ENCODE assay signal across 12 cellular contexts in the genomic region with DNA sequence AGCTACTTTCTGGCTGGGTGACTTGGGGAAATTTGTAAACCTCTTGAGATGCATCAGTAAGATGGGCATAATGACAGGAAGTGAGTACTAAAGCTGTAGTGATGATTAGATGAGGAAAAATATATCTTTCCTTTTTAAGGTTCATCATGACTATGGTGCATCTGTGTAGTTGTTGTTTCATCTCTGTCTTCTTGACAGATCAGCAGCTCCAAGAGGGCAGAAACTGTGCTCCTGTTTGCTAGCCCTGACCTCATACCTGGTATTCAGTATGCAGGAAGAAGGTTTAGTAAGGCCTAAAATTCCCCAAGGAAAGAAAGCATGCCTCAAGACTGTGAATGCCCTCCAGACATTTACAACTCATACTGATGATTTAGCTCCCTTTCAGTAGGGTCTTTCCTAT.
"Had no signal": no experiment of that assay in that cellular context is flagged by ENCODE, and none has a peak within 500 bp of the region (broad histone marks: within the 10 kb centered on the region; RNA-seq: fewer than 3 reads in every experiment).

No MANE protein-coding gene starts in this region.

- H2AFZ ChIP-seq: parathyroid adenoma had no signal

- H3K4me1 Mint-ChIP-seq: activated CD4-positive, alpha-beta T cell treated with anti-CD3 and anti-CD28 coated beads, Interleukin-2, amount 10 ng/mL, durations not matched to agents 24 days and 14 days had no signal

- H3K4me3 Mint-ChIP-seq: activated CD4-positive, alpha-beta T cell treated with anti-CD3 and anti-CD28 coated beads, Interleukin-2, amount 10 ng/mL, durations not matched to agents 24 days and 14 days; endodermal cell; mesothelial cell of epicardium had no signal

- H3K79me2 ChIP-seq: parathyroid adenoma had no signal

- H3K27ac Mint-ChIP-seq: activated CD4-positive, alpha-beta T cell treated with anti-CD3 and anti-CD28 coated beads, Interleukin-2, amount 10 ng/mL, durations not matched to agents 24 days and 14 days; activated T-helper 2 cell treated with anti-CD3 and anti-CD28 coated beads, Interferon-gamma antibody, Interleukin-2, Interleukin-4, amounts not matched to agents 10 μg/mL and 5 μg/mL and 100 μg/mL, durations not matched to agents 14 hours and 24 hours and 36 hours; endodermal cell had no signal

- H3K9me3 ChIP-seq: body of pancreas, thyroid gland, uterus had no signal

- ATAC-seq: body of pancreas had no signal

- DNase-seq: activated CD4-positive, alpha-beta T cell treated with anti-CD3 and anti-CD28 coated beads, Interleukin-2, amount 10 ng/mL, durations not matched to agents 24 days and 14 days; activated naive CD4-positive, alpha-beta T cell treated with anti-CD3 and anti-CD28 coated beads, Interleukin-2, amount 50 U/mL, for 16 hours; activated T-cell treated with anti-CD3 and anti-CD28 coated beads for 4 hours; body of pancreas; dermis blood vessel endothelial cell; endodermal cell; T-helper 1 cell; thyroid gland; uterus had no signal

- H3K9ac ChIP-seq: parathyroid adenoma had no signal

- H3K27me3 ChIP-seq: body of pancreas, thyroid gland, uterus had no signal

- H3K27ac ChIP-seq: body of pancreas, parathyroid adenoma had no signal

- H3K9me3 Mint-ChIP-seq: activated CD4-positive, alpha-beta T cell treated with anti-CD3 and anti-CD28 coated beads, Interleukin-2, amount 10 ng/mL, durations not matched to agents 24 days and 14 days; activated T-helper 2 cell treated with anti-CD3 and anti-CD28 coated beads, Interferon-gamma antibody, Interleukin-2, Interleukin-4, amounts not matched to agents 10 μg/mL and 5 μg/mL and 100 μg/mL, durations not matched to agents 14 hours and 24 hours and 36 hours; endodermal cell; mesothelial cell of epicardium had no signal

- H3K4me3 ChIP-seq: body of pancreas, thyroid gland, uterus had no signal

- H3K36me3 ChIP-seq: thyroid gland, uterus had no signal

- H3K27me3 Mint-ChIP-seq: activated CD4-positive, alpha-beta T cell treated with anti-CD3 and anti-CD28 coated beads, Interleukin-2, amount 10 ng/mL, durations not matched to agents 24 days and 14 days had no signal

- H3K4me1 ChIP-seq: parathyroid adenoma had no signal
